ENCODE assay signal across 8 cellular contexts in genomic region chr5:175478384-175479124, GRCh38. TPM values are rescaled to one million over a fixed set of nuclear protein-coding genes. Genes with fewer than 3 reads are reported as not detected.
DNase-seq lines count a peak whose midpoint lies in the region; ATAC-seq and TF ChIP-seq lines count a peak whose summit lies in the region.

Gene SFXN1, plus strand, starts transcription at chr5:175478560. Its CDS starts 13,544 bp downstream, at chr5:175492104.

- no peaks in the 10 kb centered on the region for H3K9me3 Mint-ChIP-seq in activated T-helper 2 cell treated with anti-CD3 and anti-CD28 coated beads, Interferon-gamma antibody, Interleukin-2, Interleukin-4, amounts not matched to agents 10 μg/mL and 5 μg/mL and 100 μg/mL, durations not matched to agents 14 hours and 24 hours and 36 hours
- peaks cover 24% of the 10 kb centered on the region for H3K9me3 Mint-ChIP-seq in nephron progenitor cell
- H3K9me3 Mint-ChIP-seq in stimulated activated naive CD8-positive, alpha-beta T cell treated with anti-CD3 and anti-CD28 coated beads, Interleukin-15, amount 100 ng/mL, for 72 hours: no peaks in the 10 kb centered on the region

- peak; percentile 88 for ATAC-seq in GM21367 (IDR thresholded peaks at IDR 0.05; ENCODE audit: unreplicated experiment)
- peak; percentile 84 for ATAC-seq in stimulated activated naive CD8-positive, alpha-beta T cell treated with anti-CD3 and anti-CD28 coated beads, Interleukin-15, amount 100 ng/mL, for 72 hours

- H3K4me1 Mint-ChIP-seq in activated T-helper 2 cell treated with anti-CD3 and anti-CD28 coated beads, Interferon-gamma antibody, Interleukin-2, Interleukin-4, amounts not matched to agents 10 μg/mL and 5 μg/mL and 100 μg/mL, durations not matched to agents 14 hours and 24 hours and 36 hours (ENCODE audit: low read depth): peaks cover 52% of the 10 kb centered on the region
- H3K4me1 Mint-ChIP-seq in nephron progenitor cell: peaks cover 31% of the 10 kb centered on the region
- peaks cover 59% of the 10 kb centered on the region for H3K4me1 Mint-ChIP-seq in stimulated activated naive CD8-positive, alpha-beta T cell treated with anti-CD3 and anti-CD28 coated beads, Interleukin-15, amount 100 ng/mL, for 72 hours

- H3K27ac Mint-ChIP-seq in activated T-helper 2 cell treated with anti-CD3 and anti-CD28 coated beads, Interferon-gamma antibody, Interleukin-2, Interleukin-4, amounts not matched to agents 10 μg/mL and 5 μg/mL and 100 μg/mL, durations not matched to agents 14 hours and 24 hours and 36 hours: peak within 1 kb of the TSS; percentile 92
- peak within 1 kb of the TSS; percentile 75 for H3K27ac Mint-ChIP-seq in nephron progenitor cell
- H3K27ac Mint-ChIP-seq in stimulated activated naive CD8-positive, alpha-beta T cell treated with anti-CD3 and anti-CD28 coated beads, Interleukin-15, amount 100 ng/mL, for 72 hours: peak within 1 kb of the TSS; percentile 77 to 98

- intact Hi-C loops in activated T-helper 2 cell treated with anti-CD3 and anti-CD28 coated beads, Interferon-gamma antibody, Interleukin-2, Interleukin-4, amounts not matched to agents 10 μg/mL and 5 μg/mL and 100 μg/mL, durations not matched to agents 14 hours and 24 hours and 36 hours (cut with micrococcal nuclease): loop anchor here (1.0 kb wide), 1 partner anchor 13 kb away; no protein-coding TSS in a partner anchor

- H3K36me3 ChIP-seq in HUES48 (ENCODE audit: control insufficient read depth, insufficient read depth, low read length): peaks cover 27% of the 10 kb centered on the region

- H3K27me3 Mint-ChIP-seq in activated T-helper 2 cell treated with anti-CD3 and anti-CD28 coated beads, Interferon-gamma antibody, Interleukin-2, Interleukin-4, amounts not matched to agents 10 μg/mL and 5 μg/mL and 100 μg/mL, durations not matched to agents 14 hours and 24 hours and 36 hours (ENCODE audit: low read depth): peaks cover 8% of the 10 kb centered on the region
- H3K27me3 Mint-ChIP-seq in nephron progenitor cell (ENCODE audit: low read depth, poor library complexity): peaks cover 38% of the 10 kb centered on the region
- no peaks in the 10 kb centered on the region for H3K27me3 Mint-ChIP-seq in stimulated activated naive CD8-positive, alpha-beta T cell treated with anti-CD3 and anti-CD28 coated beads, Interleukin-15, amount 100 ng/mL, for 72 hours

- peak within 1 kb of the TSS; percentile 49 for H3K27ac ChIP-seq in HUES48 (ENCODE audit: low read depth, low read length)

- TF ChIP-seq CTCF in fibroblast of the aortic adventitia (IDR thresholded peaks at IDR 0.05; ENCODE audit: insufficient read depth, low read length): no peak
- no peak for TF ChIP-seq CTCF in nephron progenitor cell (IDR thresholded peaks at IDR 0.05)

- peaks cover 15% of the 10 kb centered on the region for H3K27me3 ChIP-seq in HUES48 (ENCODE audit: control insufficient read depth, insufficient read depth, low read length)

- H3K4me1 ChIP-seq in HUES48 (ENCODE audit: control insufficient read depth, insufficient read depth, low read length): peaks cover 4% of the 10 kb centered on the region; the same call in 1 of the 2 replicates

- peak within 1 kb of the TSS; percentile 51 for H3K9ac ChIP-seq in HUES48 (ENCODE audit: low read depth, low read length)

- no peaks in the 10 kb centered on the region for H3K9me3 ChIP-seq in HUES48 (ENCODE audit: control insufficient read depth, insufficient read depth, low read length)

- peak within 1 kb of the TSS; percentile 95 for H3K4me3 Mint-ChIP-seq in activated T-helper 2 cell treated with anti-CD3 and anti-CD28 coated beads, Interferon-gamma antibody, Interleukin-2, Interleukin-4, amounts not matched to agents 10 μg/mL and 5 μg/mL and 100 μg/mL, durations not matched to agents 14 hours and 24 hours and 36 hours (ENCODE audit: low read depth)
- H3K4me3 Mint-ChIP-seq in nephron progenitor cell: peak within 1 kb of the TSS; percentile 95
- peak within 1 kb of the TSS; percentile 91 to 100 for H3K4me3 Mint-ChIP-seq in stimulated activated naive CD8-positive, alpha-beta T cell treated with anti-CD3 and anti-CD28 coated beads, Interleukin-15, amount 100 ng/mL, for 72 hours

- DNase-seq in DMS 273 treated with DMSO at 0.1 percent for 48 hours (lab: John Stamatoyannopoulos, UW): peak; percentile 41
- DNase-seq in RKO (ENCODE audit: low spot score): peak; percentile 75
- peak; percentile 82 for DNase-seq in activated T-helper 2 cell treated with anti-CD3 and anti-CD28 coated beads, Interferon-gamma antibody, Interleukin-2, Interleukin-4, amounts not matched to agents 10 μg/mL and 5 μg/mL and 100 μg/mL, durations not matched to agents 14 hours and 24 hours and 36 hours (ENCODE audit: low spot score)
- peak; percentile 55 for DNase-seq in fibroblast of the aortic adventitia (ENCODE audit: low read depth)
- DNase-seq in nephron progenitor cell: peak; percentile 85
- peak; percentile 85 for DNase-seq in stimulated activated naive CD8-positive, alpha-beta T cell treated with anti-CD3 and anti-CD28 coated beads, Interleukin-15, amount 100 ng/mL, for 72 hours

- H3K4me3 ChIP-seq in HUES48 (ENCODE audit: low read depth, low read length) (peak within 1 kb of the TSS; percentile 80), fibroblast of the aortic adventitia (ENCODE audit: low read depth, low read length) (peak within 1 kb of the TSS; percentile 92)

- peaks cover 47% of the 10 kb centered on the region for H3K36me3 Mint-ChIP-seq in activated T-helper 2 cell treated with anti-CD3 and anti-CD28 coated beads, Interferon-gamma antibody, Interleukin-2, Interleukin-4, amounts not matched to agents 10 μg/mL and 5 μg/mL and 100 μg/mL, durations not matched to agents 14 hours and 24 hours and 36 hours (ENCODE audit: low read depth)
- peaks cover 38% of the 10 kb centered on the region for H3K36me3 Mint-ChIP-seq in nephron progenitor cell (ENCODE audit: low read depth)

RNA-seq across cellular contexts. Expression of gene SFXN1, which starts in this region (rescaled TPM):
- 318 and 326 TPM in 2 replicates for total RNA-seq in activated T-helper 2 cell treated with anti-CD3 and anti-CD28 coated beads, Interferon-gamma antibody, Interleukin-2, Interleukin-4, amounts not matched to agents 10 μg/mL and 5 μg/mL and 100 μg/mL, durations not matched to agents 14 hours and 24 hours and 36 hours
- 15.9 and 74.7 TPM in 2 replicates for total RNA-seq in fibroblast of the aortic adventitia (ENCODE audit: low replicate concordance)

Comparison
In these comparisons a context has a peak if more than half of its experiments do, and no peak if none do; other contexts are left out.
1. Peak in every context shown above with its lines: DNase-seq, ATAC-seq, H3K4me3 ChIP-seq and H3K27ac ChIP-seq.